ENCODE assay signal across 8 cellular contexts in the genomic region with DNA sequence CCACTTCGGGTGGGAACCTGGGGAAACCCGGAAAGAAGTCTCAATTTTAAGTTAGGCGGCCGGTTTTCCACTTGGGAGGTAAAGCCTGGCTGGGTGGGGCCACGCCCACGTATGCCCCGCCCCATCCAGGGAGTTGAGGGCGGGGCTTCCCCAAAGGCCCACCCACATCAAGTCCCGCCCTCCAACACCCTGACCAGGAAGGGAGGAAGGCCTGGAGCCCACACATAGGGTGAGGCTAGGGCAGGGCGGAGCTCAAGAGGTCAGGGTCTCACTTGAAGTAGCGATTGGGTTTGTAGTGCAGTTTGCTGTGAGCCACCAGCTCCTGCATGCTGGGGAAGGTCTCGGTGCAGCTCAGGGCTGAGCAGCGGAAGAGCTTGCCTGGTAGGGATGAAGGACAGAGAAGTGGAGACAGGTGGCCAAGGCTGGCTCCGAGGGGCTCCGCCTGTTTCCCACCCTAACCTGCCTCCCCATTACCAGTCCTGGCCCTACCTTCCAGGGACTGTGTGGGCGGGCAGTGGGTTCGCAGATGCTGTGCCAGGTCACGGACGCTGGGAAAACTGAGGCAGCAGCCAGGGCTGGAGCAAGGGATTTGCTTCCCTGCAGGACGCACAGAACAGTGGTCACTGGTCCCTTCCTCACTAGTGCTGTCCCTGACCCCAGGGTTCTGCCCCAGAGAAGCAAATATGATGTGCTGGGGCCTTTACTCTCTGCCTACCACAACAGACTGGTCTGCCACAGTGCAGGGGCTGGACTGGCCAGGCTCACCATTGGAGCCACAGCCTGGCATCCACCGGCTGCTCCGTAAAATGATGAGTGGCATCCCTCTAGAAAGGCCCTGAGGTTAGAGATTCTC. TPM values are rescaled to one million over a fixed set of nuclear protein-coding genes. Genes with fewer than 3 reads are reported as not detected.
A peak's percentile ranks its signal among the peaks of the same experiment; 100 is the strongest.
DNase-seq lines count a peak whose midpoint lies in the region; ATAC-seq and TF ChIP-seq lines count a peak whose summit lies in the region.

No MANE protein-coding gene starts in this region.

- no peaks in the 10 kb centered on the region for H3K9me3 ChIP-seq in Panc1 (ENCODE audit: control insufficient read depth, insufficient read depth, low read depth, low read length)

- peak overlapping the region in 1 of 2 experiments; percentile 55; a peak in 1 of 4 replicates for H3K4me3 ChIP-seq in Panc1 (ENCODE audit: low read depth in 2 of 2, low read length in 2 of 2)

- H3K27me3 Mint-ChIP-seq in activated naive CD4-positive, alpha-beta T cell treated with anti-CD3 and anti-CD28 coated beads, Interleukin-2, amount 10 ng/mL, durations not matched to agents 7 days and 5 days, result no peaks in the 10 kb centered on the region
- peaks cover 13% of the 10 kb centered on the region for H3K27me3 Mint-ChIP-seq in endothelial cell (ENCODE audit: unreplicated experiment)

- intact Hi-C loops in Panc1 (cut with micrococcal nuclease; ENCODE audit: unreplicated experiment), result no loop called here

- peak overlapping the region; percentile 84 for H3K4me3 Mint-ChIP-seq in activated naive CD4-positive, alpha-beta T cell treated with anti-CD3 and anti-CD28 coated beads, Interleukin-2, amount 10 ng/mL, durations not matched to agents 7 days and 5 days
- H3K4me3 Mint-ChIP-seq in endothelial cell (ENCODE audit: unreplicated experiment), result peak overlapping the region; percentile 47
- peak overlapping the region; percentile 44 for H3K4me3 Mint-ChIP-seq in stimulated activated effector memory CD8-positive, alpha-beta T cell treated with anti-CD3 and anti-CD28 coated beads, Interleukin-12 subunit alpha, Interleukin-12 subunit beta, amount 100 ng/mL, for 72 hours

- peak; percentile 42 for DNase-seq in activated naive CD4-positive, alpha-beta T cell treated with anti-CD3 and anti-CD28 coated beads, Interleukin-2, amount 10 ng/mL, durations not matched to agents 7 days and 5 days
- no peak for DNase-seq in activated naive CD4-positive, alpha-beta T cell treated with Interleukin-2 at 50 U/mL for 16 hours
- DNase-seq in Panc1 (ENCODE audit: low read depth, low spot score) (no peak), endothelial cell (ENCODE audit: low spot score) (no peak), NCI-H187 (lab: John Stamatoyannopoulos, UW) (no peak)
- DNase-seq in stimulated activated effector memory CD8-positive, alpha-beta T cell treated with anti-CD3 and anti-CD28 coated beads, Interleukin-12 subunit alpha, Interleukin-12 subunit beta, amount 100 ng/mL, for 72 hours (ENCODE audit: low spot score in 2 of 2), result peak in 1 of 2 donors; percentile 64
- no peak for DNase-seq in stimulated activated naive CD4-positive, alpha-beta T cell treated with Interleukin-2 at 50 U/mL for 16 hours (lab: John Stamatoyannopoulos, UW)

- H3K36me3 Mint-ChIP-seq in activated naive CD4-positive, alpha-beta T cell treated with anti-CD3 and anti-CD28 coated beads, Interleukin-2, amount 10 ng/mL, durations not matched to agents 7 days and 5 days, result peaks cover 19% of the 10 kb centered on the region
- peaks cover 5% of the 10 kb centered on the region for H3K36me3 Mint-ChIP-seq in endothelial cell (ENCODE audit: low read depth, unreplicated experiment)
- H3K36me3 Mint-ChIP-seq in stimulated activated effector memory CD8-positive, alpha-beta T cell treated with anti-CD3 and anti-CD28 coated beads, Interleukin-12 subunit alpha, Interleukin-12 subunit beta, amount 100 ng/mL, for 72 hours, result peaks cover 37% of the 10 kb centered on the region

- H3K27me3 ChIP-seq in Panc1 (ENCODE audit: control insufficient read depth, insufficient read depth, low read length), result no peaks in the 10 kb centered on the region

- no TSS peak for BruUV-seq in Panc1 (replicated peaks; lab: Mats Ljungman, UMichigan)

- H3K4me1 Mint-ChIP-seq in activated naive CD4-positive, alpha-beta T cell treated with anti-CD3 and anti-CD28 coated beads, Interleukin-2, amount 10 ng/mL, durations not matched to agents 7 days and 5 days, result peaks cover 44% of the 10 kb centered on the region
- H3K4me1 Mint-ChIP-seq in endothelial cell (ENCODE audit: unreplicated experiment), result peaks cover 3% of the 10 kb centered on the region
- H3K4me1 Mint-ChIP-seq in stimulated activated effector memory CD8-positive, alpha-beta T cell treated with anti-CD3 and anti-CD28 coated beads, Interleukin-12 subunit alpha, Interleukin-12 subunit beta, amount 100 ng/mL, for 72 hours, result peaks cover 39% of the 10 kb centered on the region

- H3K27ac Mint-ChIP-seq in activated naive CD4-positive, alpha-beta T cell treated with anti-CD3 and anti-CD28 coated beads, Interleukin-2, amount 10 ng/mL, durations not matched to agents 7 days and 5 days, result peak overlapping the region; percentile 85
- H3K27ac Mint-ChIP-seq in endothelial cell (ENCODE audit: unreplicated experiment), result no peak overlapping the region
- peak overlapping the region; percentile 20 for H3K27ac Mint-ChIP-seq in stimulated activated effector memory CD8-positive, alpha-beta T cell treated with anti-CD3 and anti-CD28 coated beads, Interleukin-12 subunit alpha, Interleukin-12 subunit beta, amount 100 ng/mL, for 72 hours

- in situ Hi-C loops in Panc1 (cut with HindIII; ENCODE audit: low pct_unique_long_range_greater_than_20kb, low sequenced_read_pairs), result no loop called here

- peaks cover 9% of the 10 kb centered on the region for H3K4me1 ChIP-seq in Panc1 (ENCODE audit: control insufficient read depth, insufficient read depth, low read length)

- H3K27ac ChIP-seq in Panc1 (ENCODE audit: low read length), result peak overlapping the region; percentile 91

- TF ChIP-seq CTCF in Panc1 (IDR thresholded peaks at IDR 0.05), result no peak
- TF ChIP-seq CTCF in endothelial cell (IDR thresholded peaks at IDR 0.05; ENCODE audit: unreplicated experiment), result no peak

- CTCF ChIA-PET in activated naive CD4-positive, alpha-beta T cell treated with anti-CD3 and anti-CD28 coated beads, Interleukin-2, amount 10 ng/mL, durations not matched to agents 7 days and 5 days (lab: Charles Lee), result interaction anchor here (1.5 to 9.6 kb wide), 3 partner anchors 18 to 67 kb away, joined by 3 to 82 read pairs (median 6); a partner anchor contains a TSS
- CTCF ChIA-PET in Panc1 (lab: Charles Lee), result interaction anchor here (0.6 kb wide), 1 partner anchor 65 kb away, joined by 6 read pairs; no protein-coding TSS in a partner anchor

- POLR2A ChIA-PET in Panc1 (lab: Charles Lee), result interaction anchor here (0.5 kb wide), 1 partner anchor 28 kb away, joined by 11 read pairs; no protein-coding TSS in a partner anchor

- ATAC-seq in Panc1, result 0 out of 2 replicates have a peak, but pooled peaks have one; percentile 36
- no peak for ATAC-seq in stimulated activated effector memory CD8-positive, alpha-beta T cell treated with anti-CD3 and anti-CD28 coated beads, Interleukin-12 subunit alpha, Interleukin-12 subunit beta, amount 100 ng/mL, for 72 hours
- no peak for ATAC-seq in HG02852 (IDR thresholded peaks at IDR 0.05; ENCODE audit: unreplicated experiment)

- no peaks in the 10 kb centered on the region for H3K36me3 ChIP-seq in Panc1 (ENCODE audit: control insufficient read depth, insufficient read depth, low read length)

- no peaks in the 10 kb centered on the region for H3K9me3 Mint-ChIP-seq in activated naive CD4-positive, alpha-beta T cell treated with anti-CD3 and anti-CD28 coated beads, Interleukin-2, amount 10 ng/mL, durations not matched to agents 7 days and 5 days
- H3K9me3 Mint-ChIP-seq in endothelial cell (ENCODE audit: unreplicated experiment), result no peaks in the 10 kb centered on the region
- no peaks in the 10 kb centered on the region for H3K9me3 Mint-ChIP-seq in stimulated activated effector memory CD8-positive, alpha-beta T cell treated with anti-CD3 and anti-CD28 coated beads, Interleukin-12 subunit alpha, Interleukin-12 subunit beta, amount 100 ng/mL, for 72 hours

RNA-seq across cellular contexts. Expression of a gene that starts 1.6 kb away (rescaled TPM):
- 37.1 TPM for total RNA-seq in Panc1 (2021; ENCODE audit: unreplicated experiment)
- polyA plus RNA-seq in Panc1 (2012; ENCODE audit: insufficient read length), result 54.1 TPM
- total RNA-seq in endothelial cell (ENCODE audit: unreplicated experiment), result 22.9 TPM

RNA-seq across cellular contexts. Expression of a gene that starts 9.9 kb away (rescaled TPM):
- total RNA-seq in Panc1 (2021; ENCODE audit: unreplicated experiment) (0.15 TPM), endothelial cell (ENCODE audit: unreplicated experiment) (not detected)
- polyA plus RNA-seq in Panc1 (2012; ENCODE audit: insufficient read length), result not detected
